11 cellular contexts compared by ENCODE assay signal in genomic region chr16:85082553-85083050, GRCh38. TPM values are rescaled to one million over a fixed set of nuclear protein-coding genes. Genes with fewer than 3 reads are reported as not detected.
DNase-seq lines count a peak whose midpoint lies in the region; ATAC-seq and TF ChIP-seq lines count a peak whose summit lies in the region.
"Had no signal": no experiment of that assay in that cellular context is flagged by ENCODE, and none has a peak within 500 bp of the region (broad histone marks: within the 10 kb centered on the region; RNA-seq: fewer than 3 reads in every experiment).

No MANE protein-coding gene starts in this region.

- peaks cover 12% of the 10 kb centered on the region for H3K27me3 Mint-ChIP-seq in glutamatergic neuron (ENCODE audit: unreplicated experiment)
- no peaks in the 10 kb centered on the region for H3K27me3 Mint-ChIP-seq in activated CD8-positive, alpha-beta T cell treated with anti-CD3 and anti-CD28 coated beads, Interleukin-2, amount 10 ng/mL, durations not matched to agents 7 days and 5 days (ENCODE audit: low read depth)

- peak; percentile 69 to 75 for ATAC-seq in gastrocnemius medialis
- no peak for ATAC-seq in GM21737 (IDR thresholded peaks at IDR 0.05; ENCODE audit: unreplicated experiment)
- ATAC-seq in SK-N-SH treated with all-trans-retinoic acid at 6 μM for 48 hours, result no peak
- no peak for ATAC-seq in activated CD8-positive, alpha-beta T cell treated with anti-CD3 and anti-CD28 coated beads, Interleukin-2, amount 10 ng/mL, durations not matched to agents 7 days and 5 days

- peak overlapping the region; percentile 54 for H3K27ac Mint-ChIP-seq in glutamatergic neuron (ENCODE audit: unreplicated experiment)
- no peak overlapping the region for H3K27ac Mint-ChIP-seq in activated CD8-positive, alpha-beta T cell treated with anti-CD3 and anti-CD28 coated beads, Interleukin-2, amount 10 ng/mL, durations not matched to agents 7 days and 5 days

- POLR2A ChIA-PET in activated CD8-positive, alpha-beta T cell treated with anti-CD3 and anti-CD28 coated beads, Interleukin-2, amount 10 ng/mL, durations not matched to agents 7 days and 5 days (lab: Charles Lee), result no interaction called here

- TF ChIP-seq CTCF in glutamatergic neuron (IDR thresholded peaks at IDR 0.05; ENCODE audit: partially characterized antibody, unreplicated experiment) (no peak), gastrocnemius medialis (IDR thresholded peaks at IDR 0.05 in 4 of 5, conservative IDR thresholded peaks at IDR 0.05 in 1 of 5) (no peak)

- no peaks in the 10 kb centered on the region for H3K27me3 ChIP-seq in gastrocnemius medialis

- intact Hi-C loops in gastrocnemius medialis (cut with DNase I; ENCODE audit: low total_unique reads), result no loop called here

- peaks cover 30% of the 10 kb centered on the region for H3K4me1 Mint-ChIP-seq in glutamatergic neuron (ENCODE audit: low read depth, unreplicated experiment)
- H3K4me1 Mint-ChIP-seq in activated CD8-positive, alpha-beta T cell treated with anti-CD3 and anti-CD28 coated beads, Interleukin-2, amount 10 ng/mL, durations not matched to agents 7 days and 5 days (ENCODE audit: low read depth), result peaks cover 14% of the 10 kb centered on the region

- H3K9me3 Mint-ChIP-seq in glutamatergic neuron (ENCODE audit: unreplicated experiment), result peaks cover 10% of the 10 kb centered on the region
- no peaks in the 10 kb centered on the region for H3K9me3 Mint-ChIP-seq in activated CD8-positive, alpha-beta T cell treated with anti-CD3 and anti-CD28 coated beads, Interleukin-2, amount 10 ng/mL, durations not matched to agents 7 days and 5 days (ENCODE audit: insufficient read depth)

- peaks cover 15% of the 10 kb centered on the region for H3K36me3 Mint-ChIP-seq in glutamatergic neuron (ENCODE audit: unreplicated experiment)
- H3K36me3 Mint-ChIP-seq in activated CD8-positive, alpha-beta T cell treated with anti-CD3 and anti-CD28 coated beads, Interleukin-2, amount 10 ng/mL, durations not matched to agents 7 days and 5 days (ENCODE audit: low read depth), result no peaks in the 10 kb centered on the region

- peak; percentile 69 for DNase-seq in NCI-H1105 treated with DMSO at 0.1 percent for 48 hours (lab: John Stamatoyannopoulos, UW)
- DNase-seq in glutamatergic neuron, result peak; percentile 68
- peak; percentile 38 to 68 for DNase-seq in gastrocnemius medialis
- DNase-seq in activated CD8-positive, alpha-beta T cell treated with anti-CD3 and anti-CD28 coated beads, Interleukin-2, amount 10 ng/mL, durations not matched to agents 7 days and 5 days, result no peak
- DNase-seq: DMS 273 treated with DMSO at 0.1 percent for 48 hours; stimulated activated CD4-positive, alpha-beta T cell treated with anti-CD3 and anti-CD28 coated beads, Interleukin-4, amount 100 ng/mL, for 1 hour had no signal

- H3K27ac ChIP-seq in gastrocnemius medialis, result peak overlapping the region; percentile 40 to 72 (median 62)
- H3K27ac ChIP-seq: epithelial cell of prostate had no signal

- in situ Hi-C loops in gastrocnemius medialis (cut with MboI; ENCODE audit: low sequenced_read_pairs in 4 of 4), result no loop called here

- H3K36me3 ChIP-seq in gastrocnemius medialis, result peaks cover 0 to 18% of the 10 kb centered on the region in 2 donors

- H3K4me1 ChIP-seq in gastrocnemius medialis, result peaks cover 0 to 15% of the 10 kb centered on the region in 2 donors

- H3K9me3 ChIP-seq in gastrocnemius medialis, result no peaks in the 10 kb centered on the region

- no peak overlapping the region for H3K4me3 ChIP-seq in gastrocnemius medialis

- CTCF ChIA-PET in activated CD8-positive, alpha-beta T cell treated with anti-CD3 and anti-CD28 coated beads, Interleukin-2, amount 10 ng/mL, durations not matched to agents 7 days and 5 days (lab: Charles Lee), result no interaction called here

- TF ChIP-seq POLR2A in GM19193 (IDR thresholded peaks at IDR 0.05; ENCODE audit: extremely low read depth, insufficient read depth, insufficient read length) (peak; percentile 32), gastrocnemius medialis (IDR thresholded peaks at IDR 0.05) (no peak)

- H3K4me3 Mint-ChIP-seq in glutamatergic neuron (ENCODE audit: unreplicated experiment), result peak overlapping the region; percentile 72
- H3K4me3 Mint-ChIP-seq in activated CD8-positive, alpha-beta T cell treated with anti-CD3 and anti-CD28 coated beads, Interleukin-2, amount 10 ng/mL, durations not matched to agents 7 days and 5 days, result no peak overlapping the region

TF ChIP-seq in SK-N-SH treated with all-trans-retinoic acid at 6 μM for 48 hours, 23 proteins besides CTCF, POLR2A, EP300 and RAD21:
- no peak for TF ChIP-seq ZFP3 (CRISPR knock-in tag; IDR thresholded peaks at IDR 0.05)
- TF ChIP-seq ZNF70 (CRISPR knock-in tag; IDR thresholded peaks at IDR 0.05), result no peak
- TF ChIP-seq ARNTL (CRISPR knock-in tag; IDR thresholded peaks at IDR 0.05; ENCODE audit: borderline replicate concordance, low read depth), result no peak
- TF ChIP-seq SNAI2 (CRISPR knock-in tag; IDR thresholded peaks at IDR 0.05), result no peak

RNA-seq across cellular contexts. Expression of gene CIBAR2, which starts 29.7 kb away (rescaled TPM):
- total RNA-seq in glutamatergic neuron (ENCODE audit: unreplicated experiment), result not detected
- total RNA-seq in gastrocnemius medialis, result not detected
- not detected for total RNA-seq in activated CD8-positive, alpha-beta T cell treated with anti-CD3 and anti-CD28 coated beads, Interleukin-2, amount 10 ng/mL, durations not matched to agents 7 days and 5 days
- total RNA-seq: H4 had no signal

RNA-seq across cellular contexts. Expression of gene KIAA0513, which starts 55.0 kb away (rescaled TPM):
- total RNA-seq in glutamatergic neuron (ENCODE audit: unreplicated experiment) (56.1 TPM), gastrocnemius medialis (10 to 100 TPM in 3 of 4 donors, 1 to 10 TPM in 1; 8.2 to 22.4 (median 21.4) TPM)
- total RNA-seq in activated CD8-positive, alpha-beta T cell treated with anti-CD3 and anti-CD28 coated beads, Interleukin-2, amount 10 ng/mL, durations not matched to agents 7 days and 5 days, result 1 to 10 TPM; 8.1 to 9.1 TPM

Comparison
In these comparisons a context has a peak if more than half of its experiments do, and no peak if none do; other contexts are left out.
1. ATAC-seq: peak in gastrocnemius medialis (2 of 2); none in GM21737 (single experiment), SK-N-SH treated with all-trans-retinoic acid at 6 μM for 48 hours (single experiment) and activated CD8-positive, alpha-beta T cell treated with anti-CD3 and anti-CD28 coated beads, Interleukin-2, amount 10 ng/mL, durations not matched to agents 7 days and 5 days (single experiment).